ENCODE assay signal across 33 cellular contexts in the genomic region with DNA sequence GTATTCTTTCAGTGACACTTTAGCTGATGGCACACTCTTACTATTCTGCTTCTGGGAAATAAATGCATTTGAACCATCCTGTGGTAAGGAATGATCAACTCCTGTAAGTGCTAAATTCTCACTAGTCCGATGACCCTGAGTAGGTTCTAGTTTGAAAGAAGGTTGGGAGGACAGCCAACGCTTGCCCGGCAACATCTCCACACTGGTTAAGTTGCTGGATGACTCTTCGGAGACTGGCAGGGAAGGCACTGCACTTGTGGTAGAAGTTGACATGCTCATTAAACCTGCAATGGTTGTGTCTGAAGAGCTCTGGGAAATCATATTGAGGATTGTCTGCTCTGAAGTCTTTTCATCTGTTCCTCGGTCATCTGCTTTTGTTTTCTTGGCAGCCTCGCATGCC.
"Had no signal": no experiment of that assay in that cellular context is flagged by ENCODE, and none has a peak within 500 bp of the region (broad histone marks: within the 10 kb centered on the region; RNA-seq: fewer than 3 reads in every experiment).

No MANE protein-coding gene starts in this region.

- ATAC-seq: activated CD4-positive, alpha-beta T cell treated with anti-CD3 and anti-CD28 coated beads for 36 hours; activated CD8-positive, alpha-beta memory T cell treated with anti-CD3 and anti-CD28 coated beads, Interleukin-2, amount 10 ng/mL, durations not matched to agents 7 days and 5 days; activated CD8-positive, alpha-beta T cell treated with anti-CD3 and anti-CD28 coated beads, Interleukin-2, amount 10 ng/mL, durations not matched to agents 7 days and 5 days; activated T-cell treated with anti-CD3 and anti-CD28 coated beads, Interleukin-2, amount 50 U/mL, for 4 hours; activated T-helper 17 cell treated with anti-CD3 and anti-CD28 coated beads, Interleukin-2, amount 50 U/mL, for 72 hours; foreskin keratinocyte; gastroesophageal sphincter; T-cell had no signal

- H3K27ac ChIP-seq: brain microvascular endothelial cell, coronary artery, dorsolateral prefrontal cortex, esophagus muscularis mucosa, foreskin keratinocyte, gastroesophageal sphincter had no signal

- H3K4me1 ChIP-seq: foreskin keratinocyte had no signal

- H3K4me3 Mint-ChIP-seq: activated CD4-positive, alpha-beta memory T cell treated with anti-CD3 and anti-CD28 coated beads for 36 hours; activated CD4-positive, alpha-beta T cell treated with anti-CD3 and anti-CD28 coated beads for 36 hours; activated CD4-positive, alpha-beta T cell treated with anti-CD3 and anti-CD28 coated beads, Interleukin-2, amount 10 ng/mL, durations not matched to agents 24 days and 14 days; activated CD8-positive, alpha-beta memory T cell treated with anti-CD3 and anti-CD28 coated beads, Interleukin-2, amount 10 ng/mL, durations not matched to agents 7 days and 5 days; activated CD8-positive, alpha-beta T cell treated with anti-CD3 and anti-CD28 coated beads, Interleukin-2, amount 10 ng/mL, durations not matched to agents 7 days and 5 days; activated naive CD8-positive, alpha-beta T cell; activated T-cell treated with anti-CD3 and anti-CD28 coated beads, Interleukin-2, amount 50 U/mL, for 4 hours; activated T-helper 17 cell treated with anti-CD3 and anti-CD28 coated beads, Interleukin-2, amount 50 U/mL, for 72 hours; central memory CD8-positive, alpha-beta T cell; dendritic cell treated with granulocyte-macrophage colony-stimulating factor and Interleukin-4, amounts not matched to agents 40 ng/mL and 50 ng/mL, for 4 days; endodermal cell; T-cell; T-helper 1 cell treated with Interleukin-12 subunit alpha and Interleukin-12 subunit beta and Interleukin-4 antibody, amounts not matched to agents 30 μg/mL and 1 μg/mL, for 36 hours; T-helper 2 cell treated with Interferon-gamma antibody and Interleukin-4, amounts not matched to agents 5 μg/mL and 100 μg/mL, for 36 hours had no signal

- H3K27me3 ChIP-seq: brain microvascular endothelial cell, dorsolateral prefrontal cortex, esophagus muscularis mucosa, foreskin keratinocyte, gastroesophageal sphincter had no signal

- DNase-seq: activated CD4-positive, alpha-beta memory T cell treated with anti-CD3 and anti-CD28 coated beads for 36 hours; activated CD4-positive, alpha-beta T cell treated with anti-CD3 and anti-CD28 coated beads for 36 hours; activated CD4-positive, alpha-beta T cell treated with anti-CD3 and anti-CD28 coated beads, Interleukin-2, amount 10 ng/mL, durations not matched to agents 24 days and 14 days; activated CD4-positive, CD25-positive, alpha-beta regulatory T cell; activated CD4-positive, CD25-positive, alpha-beta regulatory T cell treated with anti-CD3 and anti-CD28 coated beads, Interleukin-2, amount 50 U/mL, for 72 hours; activated CD8-positive, alpha-beta memory T cell treated with anti-CD3 and anti-CD28 coated beads, Interleukin-2, amount 10 ng/mL, durations not matched to agents 7 days and 5 days; activated CD8-positive, alpha-beta memory T cell treated with anti-CD3 and anti-CD28 coated beads, Interleukin-2, amount 50 U/mL, for 4 hours; activated CD8-positive, alpha-beta T cell treated with anti-CD3 and anti-CD28 coated beads, Interleukin-2, amount 10 ng/mL, durations not matched to agents 7 days and 5 days; activated effector memory CD4-positive, alpha-beta T cell treated with Interleukin-2 at 50 U/mL for 16 hours; activated gamma-delta T cell treated with Interleukin-2 at 50 U/mL for 16 hours; activated naive CD4-positive, alpha-beta T cell treated with anti-CD3 and anti-CD28 coated beads, Interleukin-2, amount 50 U/mL, for 16 hours; activated naive CD4-positive, alpha-beta T cell treated with Interleukin-2 at 50 U/mL for 16 hours; activated T-cell treated with anti-CD3 and anti-CD28 coated beads, Interleukin-2, amount 50 U/mL, for 4 hours; amniotic stem cell; anterior cingulate cortex; brain microvascular endothelial cell; dorsolateral prefrontal cortex; effector memory CD4-positive, alpha-beta T cell; endodermal cell; foreskin keratinocyte; T-cell; T1000 had no signal

- H3K9me3 ChIP-seq: esophagus muscularis mucosa, gastroesophageal sphincter had no signal

- H3K4me1 Mint-ChIP-seq: endodermal cell had no signal

- FAIRE-seq: astrocyte, bronchial epithelial cell had no signal

- H3K27me3 Mint-ChIP-seq: activated CD4-positive, alpha-beta memory T cell treated with anti-CD3 and anti-CD28 coated beads for 36 hours; activated CD4-positive, alpha-beta T cell treated with anti-CD3 and anti-CD28 coated beads for 36 hours; activated CD4-positive, alpha-beta T cell treated with anti-CD3 and anti-CD28 coated beads, Interleukin-2, amount 10 ng/mL, durations not matched to agents 24 days and 14 days; activated CD8-positive, alpha-beta memory T cell treated with anti-CD3 and anti-CD28 coated beads, Interleukin-2, amount 10 ng/mL, durations not matched to agents 7 days and 5 days; activated naive CD8-positive, alpha-beta T cell; activated T-helper 17 cell treated with anti-CD3 and anti-CD28 coated beads, Interleukin-2, amount 50 U/mL, for 72 hours; central memory CD8-positive, alpha-beta T cell; dendritic cell treated with granulocyte-macrophage colony-stimulating factor and Interleukin-4, amounts not matched to agents 40 ng/mL and 50 ng/mL, for 4 days; T-cell had no signal

- H3K4me3 ChIP-seq: coronary artery, dorsolateral prefrontal cortex, esophagus muscularis mucosa, gastroesophageal sphincter had no signal

- H3K27ac Mint-ChIP-seq: activated CD4-positive, alpha-beta memory T cell treated with anti-CD3 and anti-CD28 coated beads for 36 hours; activated CD4-positive, alpha-beta T cell treated with anti-CD3 and anti-CD28 coated beads for 36 hours; activated CD4-positive, alpha-beta T cell treated with anti-CD3 and anti-CD28 coated beads, Interleukin-2, amount 10 ng/mL, durations not matched to agents 24 days and 14 days; activated CD8-positive, alpha-beta memory T cell treated with anti-CD3 and anti-CD28 coated beads, Interleukin-2, amount 10 ng/mL, durations not matched to agents 7 days and 5 days; activated CD8-positive, alpha-beta T cell treated with anti-CD3 and anti-CD28 coated beads, Interleukin-2, amount 10 ng/mL, durations not matched to agents 7 days and 5 days; activated naive CD8-positive, alpha-beta T cell; dendritic cell treated with granulocyte-macrophage colony-stimulating factor and Interleukin-4, amounts not matched to agents 40 ng/mL and 50 ng/mL, for 4 days; endodermal cell; T-cell; T-helper 1 cell treated with Interleukin-12 subunit alpha and Interleukin-12 subunit beta and Interleukin-4 antibody, amounts not matched to agents 30 μg/mL and 1 μg/mL, for 36 hours; T-helper 2 cell treated with Interferon-gamma antibody and Interleukin-4, amounts not matched to agents 5 μg/mL and 100 μg/mL, for 36 hours had no signal
